Comparison of ENCODE assay signal across 25 cellular contexts in the genomic region with DNA sequence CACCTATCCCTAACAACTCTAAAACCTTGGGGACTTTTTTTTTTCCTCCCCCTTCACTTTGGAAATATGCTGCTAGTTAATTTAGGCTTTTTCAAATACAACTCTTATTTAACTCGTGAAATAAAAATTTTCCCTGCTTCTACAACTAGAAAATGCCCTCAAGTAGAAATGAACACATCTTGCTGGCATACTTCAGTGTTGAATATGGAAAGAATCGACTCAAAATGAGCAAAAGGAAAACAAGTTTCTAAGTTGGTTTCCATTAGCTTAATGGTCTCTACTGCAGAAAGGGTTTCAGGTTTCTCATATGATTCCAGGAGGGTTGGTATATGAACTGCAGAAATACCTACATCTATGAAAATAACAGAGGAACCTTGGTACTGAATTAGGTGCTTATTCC.
DNase-seq lines count a peak whose midpoint lies in the region; ATAC-seq, FAIRE-seq and TF ChIP-seq lines count a peak whose summit lies in the region.
"Had no signal": no experiment of that assay in that cellular context is flagged by ENCODE, and none has a peak within 500 bp of the region (broad histone marks: within the 10 kb centered on the region; RNA-seq: fewer than 3 reads in every experiment).

No MANE protein-coding gene starts in this region.

- no peak overlapping the region for H3K56ac ChIP-seq in H1 (replicated peaks; ENCODE audit: insufficient read length, low read depth, low read length)

- no peaks in the 10 kb centered on the region for H3K27me3 ChIP-seq in GM23338 (ENCODE audit: insufficient read depth)
- H3K27me3 ChIP-seq in H1 (replicated peaks in 1 of 4; ENCODE audit: control insufficient read depth in 3 of 4, extremely low read depth in 1 of 4, insufficient read depth in 3 of 4, low read length in 3 of 4): no peaks in the 10 kb centered on the region
- H3K27me3 ChIP-seq: BE2C, BLaER1 had no signal

- H3K4me1 Mint-ChIP-seq in GM23338: peaks cover 9% of the 10 kb centered on the region; the same call in 1 of the 3 replicates
- H3K4me1 Mint-ChIP-seq in activated CD4-positive, alpha-beta memory T cell treated with anti-CD3 and anti-CD28 coated beads for 36 hours (ENCODE audit: low read depth): no peaks in the 10 kb centered on the region
- H3K4me1 Mint-ChIP-seq: CD14-positive monocyte; CD4-positive, alpha-beta memory T cell; CD4-positive, CD25-positive, alpha-beta regulatory T cell; CD8-positive, alpha-beta memory T cell had no signal

- no peak overlapping the region for H3K4me3 Mint-ChIP-seq in GM23338
- no peak overlapping the region for H3K4me3 Mint-ChIP-seq in activated CD4-positive, alpha-beta memory T cell treated with anti-CD3 and anti-CD28 coated beads for 36 hours
- H3K4me3 Mint-ChIP-seq: CD14-positive monocyte; CD4-positive, alpha-beta memory T cell; CD4-positive, CD25-positive, alpha-beta regulatory T cell; CD8-positive, alpha-beta memory T cell had no signal

- H3K4ac ChIP-seq in H1 (replicated peaks; ENCODE audit: insufficient read length, low read depth, low read length): no peak overlapping the region

- intact Hi-C loops in activated CD4-positive, alpha-beta memory T cell treated with anti-CD3 and anti-CD28 coated beads for 36 hours (cut with micrococcal nuclease): no loop called here

- no peak overlapping the region for H2BK5ac ChIP-seq in H1 (ENCODE audit: low read depth, low read length)

- no peak overlapping the region for H4K5ac ChIP-seq in H1 (ENCODE audit: insufficient read length, low read depth, low read length)

- H3K79me1 ChIP-seq in H1 (ENCODE audit: low read depth, low read length): no peaks in the 10 kb centered on the region

- H3K4me1 ChIP-seq in GM23338 (ENCODE audit: insufficient read depth) (no peaks in the 10 kb centered on the region), HEK293 (ENCODE audit: control insufficient read depth, insufficient read depth, low read length) (no peaks in the 10 kb centered on the region), H1 (replicated peaks in 1 of 4; ENCODE audit: control insufficient read depth in 3 of 4, insufficient read depth in 4 of 4, low read length in 3 of 4) (no peaks in the 10 kb centered on the region)
- H3K4me1 ChIP-seq: BE2C had no signal

- H3K27me3 Mint-ChIP-seq in GM23338 (ENCODE audit: insufficient read depth, low read depth, poor library complexity): peaks cover 2% of the 10 kb centered on the region
- no peaks in the 10 kb centered on the region for H3K27me3 Mint-ChIP-seq in activated CD4-positive, alpha-beta memory T cell treated with anti-CD3 and anti-CD28 coated beads for 36 hours
- H3K27me3 Mint-ChIP-seq: CD4-positive, alpha-beta memory T cell; CD4-positive, CD25-positive, alpha-beta regulatory T cell; CD8-positive, alpha-beta memory T cell had no signal

- no peak overlapping the region for H3K14ac ChIP-seq in H1 (ENCODE audit: insufficient read length)

- no peaks in the 10 kb centered on the region for H3K9me3 Mint-ChIP-seq in GM23338
- H3K9me3 Mint-ChIP-seq in activated CD4-positive, alpha-beta memory T cell treated with anti-CD3 and anti-CD28 coated beads for 36 hours: peaks cover 3% of the 10 kb centered on the region

- no peak overlapping the region for H2BK15ac ChIP-seq in H1 (ENCODE audit: low read length)

- no peak overlapping the region for H3K18ac ChIP-seq in H1 (ENCODE audit: extremely low read depth, low read length)

- H3K4me2 ChIP-seq in GM23338 (no peak overlapping the region), H1 (ENCODE audit: insufficient read depth in 1 of 2, low read depth in 2 of 2, low read length in 2 of 2) (no peak overlapping the region)
- H3K4me2 ChIP-seq: BLaER1 had no signal

- H2AFZ ChIP-seq in GM23338: 0 out of 2 replicates have a peak overlapping the region, but pooled peaks have one; percentile 3
- H2AFZ ChIP-seq in H1 (ENCODE audit: low read length): no peak overlapping the region

- in situ Hi-C loops in G401 (cut with HindIII; ENCODE audit: low sequenced_read_pairs): no loop called here

- no peak for DNase-seq in GM23338 (ENCODE audit: low spot score)
- DNase-seq in H1 (ENCODE audit: low read depth in 1 of 2, low spot score in 2 of 2): no peak
- no peak for DNase-seq in G401 (ENCODE audit: low spot score)
- no peak for DNase-seq in activated CD4-positive, alpha-beta memory T cell treated with anti-CD3 and anti-CD28 coated beads for 36 hours
- DNase-seq: 8988T; ACHN; BE2C; C1 segment of cervical spinal cord; CD4-positive, alpha-beta memory T cell; CD4-positive, CD25-positive, alpha-beta regulatory T cell; CD8-positive, alpha-beta memory T cell; COR-L47; DMS 273 treated with DMSO at 0.1 percent for 48 hours; DMS153; DMS79; DND-41; EL; GF-D8 had no signal

- 61% methylated on average over 2 of the region's 2 CpGs; no CpG with 5 or more reads in 1 of the 2 experiments for WGBS in H1 (ENCODE audit: extremely low coverage in 1 of 2, insufficient coverage in 1 of 2, insufficient read length in 1 of 2, insufficient replicate concordance in 2 of 2, low coverage in 1 of 2, low lambda C conversion rate in 2 of 2, missing lambda C conversion rate in 1 of 2), 2 experiments

- no peaks in the 10 kb centered on the region for H3K9me2 ChIP-seq in GM23338 (ENCODE audit: insufficient read depth)

- H3K23me2 ChIP-seq in H1 (ENCODE audit: low read depth, low read length): no peaks in the 10 kb centered on the region

- peak; percentile 24 for FAIRE-seq in H1 (lab: Jason Lieb, UNC)
- FAIRE-seq: A204.1, G401.6, GM12891, GM19239 had no signal

- H3K9ac ChIP-seq in H1 (replicated peaks in 1 of 4; ENCODE audit: extremely low read depth in 1 of 4, low read depth in 3 of 4, low read length in 3 of 4): no peak overlapping the region
- H3K9ac ChIP-seq: BLaER1 had no signal

- TF ChIP-seq EP300 in H1 (IDR thresholded peaks at IDR 0.05; ENCODE audit: borderline replicate concordance in 1 of 2, low read depth in 2 of 2, low read length in 2 of 2): no peak

- no peak overlapping the region for H3K27ac Mint-ChIP-seq in GM23338
- no peak overlapping the region for H3K27ac Mint-ChIP-seq in activated CD4-positive, alpha-beta memory T cell treated with anti-CD3 and anti-CD28 coated beads for 36 hours
- H3K27ac Mint-ChIP-seq: CD14-positive monocyte; CD4-positive, alpha-beta memory T cell; CD4-positive, CD25-positive, alpha-beta regulatory T cell; CD8-positive, alpha-beta memory T cell had no signal

- no peak overlapping the region for H2BK120ac ChIP-seq in H1 (replicated peaks; ENCODE audit: low read depth, low read length)

- no peak for TF ChIP-seq RAD21 in H1 (IDR thresholded peaks at IDR 0.05 in 1 of 2, conservative IDR thresholded peaks at IDR 0.05 in 1 of 2; ENCODE audit: low read depth in 2 of 2, low read length in 2 of 2)

- H2BK20ac ChIP-seq in H1 (ENCODE audit: low read length): no peak overlapping the region

- H4K20me1 ChIP-seq in GM23338 (replicated peaks; ENCODE audit: insufficient read depth) (no peaks in the 10 kb centered on the region), H1 (replicated peaks in 1 of 2; ENCODE audit: control insufficient read depth in 1 of 2, insufficient read depth in 2 of 2, low read length in 2 of 2) (no peaks in the 10 kb centered on the region)
- H4K20me1 ChIP-seq: BLaER1 had no signal

- H3K9me3 ChIP-seq in HEK293 (ENCODE audit: control insufficient read depth, insufficient read depth, low read depth, low read length) (no peaks in the 10 kb centered on the region), H1 (ENCODE audit: insufficient read depth in 2 of 2, low read depth in 1 of 2, low read length in 1 of 2) (no peaks in the 10 kb centered on the region)
- H3K9me3 ChIP-seq: BE2C, BLaER1 had no signal

- POLR2A ChIA-PET in HEK293 (lab: Yijun Ruan, JAX): no interaction called here
- POLR2A ChIA-PET in H1 (lab: Charles Lee; ENCODE audit: partially characterized antibody): interaction anchor here (0.8 kb wide), 1 partner anchor 18 kb away, joined by 3 read pairs; no protein-coding TSS in a partner anchor
- POLR2A ChIA-PET in activated CD4-positive, alpha-beta memory T cell treated with anti-CD3 and anti-CD28 coated beads for 36 hours (lab: Charles Lee): no interaction called here

- no peak overlapping the region for H4K91ac ChIP-seq in H1 (replicated peaks; ENCODE audit: insufficient read length, low read length)

- no peak for ATAC-seq in GM23338

- H3F3A ChIP-seq in GM23338 (replicated peaks; ENCODE audit: low read depth): no peaks in the 10 kb centered on the region

- CTCF ChIA-PET in HEK293 (lab: Yijun Ruan, JAX) (interaction anchor here (0.6 to 0.8 kb wide), 2 partner anchors 33 to 41 kb away, joined by 3 to 4 read pairs; no protein-coding TSS in a partner anchor), H1 (lab: Charles Lee; ENCODE audit: partially characterized antibody) (interaction anchor here (0.5 to 3.7 kb wide), 30 partner anchors 9 to 478 kb away, joined by 3 to 39 read pairs (median 3); no protein-coding TSS in a partner anchor)
- CTCF ChIA-PET in activated CD4-positive, alpha-beta memory T cell treated with anti-CD3 and anti-CD28 coated beads for 36 hours (lab: Charles Lee): no interaction called here

- no peaks in the 10 kb centered on the region for H3K36me3 ChIP-seq in GM23338 (ENCODE audit: insufficient read depth)
- no peaks in the 10 kb centered on the region for H3K36me3 ChIP-seq in HEK293 (ENCODE audit: control insufficient read depth in 2 of 2, insufficient read depth in 1 of 2, low read length in 2 of 2)
- H3K36me3 ChIP-seq in H1 (ENCODE audit: control insufficient read depth in 2 of 4, insufficient read depth in 4 of 4, low read length in 3 of 4): no peaks in the 10 kb centered on the region
- H3K36me3 ChIP-seq: BE2C, BLaER1 had no signal

- no peak for TF ChIP-seq POLR2A in H1 (IDR thresholded peaks at IDR 0.05; ENCODE audit: control extremely low read depth in 1 of 2, low read depth in 2 of 2, low read length in 2 of 2)

- H3K79me2 ChIP-seq in GM23338 (replicated peaks; ENCODE audit: insufficient read depth) (no peaks in the 10 kb centered on the region), H1 (ENCODE audit: control insufficient read depth in 1 of 2, insufficient read depth in 2 of 2, low read length in 2 of 2) (no peaks in the 10 kb centered on the region)

- H3K27ac ChIP-seq in GM23338 (ENCODE audit: low read depth): no peak overlapping the region
- H3K27ac ChIP-seq in HEK293 (ENCODE audit: extremely low read depth, low read depth, low read length): no peak overlapping the region
- no peak overlapping the region for H3K27ac ChIP-seq in H1 (ENCODE audit: low read depth, low read length)
- H3K27ac ChIP-seq: BLaER1 had no signal

- H3K4me3 ChIP-seq in GM23338 (no peak overlapping the region), HEK293 (ENCODE audit: low read depth, low read length) (no peak overlapping the region), H1 (ENCODE audit: extremely low read depth in 1 of 4, insufficient read depth in 2 of 4, low read depth in 3 of 4, low read length in 4 of 4) (no peak overlapping the region)
- H3K4me3 ChIP-seq: BLaER1 had no signal

- H4K8ac ChIP-seq in H1 (ENCODE audit: extremely low read depth, insufficient read depth, low read length): no peak overlapping the region

- no peak overlapping the region for H2AK5ac ChIP-seq in H1 (ENCODE audit: low read depth, low read length)

- TF ChIP-seq CTCF in GM23338 (conservative IDR thresholded peaks at IDR 0.05; ENCODE audit: low read depth in 2 of 2) (no peak), HEK293 (tag by site-specific recombination; IDR thresholded peaks at IDR 0.05) (no peak), H1 (IDR thresholded peaks at IDR 0.05; ENCODE audit: control extremely low read depth in 1 of 3, insufficient read depth in 1 of 3, low read depth in 1 of 3, low read length in 3 of 3) (no peak)

- H3K36me3 Mint-ChIP-seq in GM23338 (ENCODE audit: low read depth): no peaks in the 10 kb centered on the region; the same call in 2 of the 3 replicates
- no peaks in the 10 kb centered on the region for H3K36me3 Mint-ChIP-seq in activated CD4-positive, alpha-beta memory T cell treated with anti-CD3 and anti-CD28 coated beads for 36 hours
- H3K36me3 Mint-ChIP-seq: CD14-positive monocyte; CD4-positive, alpha-beta memory T cell; CD4-positive, CD25-positive, alpha-beta regulatory T cell; CD8-positive, alpha-beta memory T cell had no signal

- no peak overlapping the region for H2BK12ac ChIP-seq in H1 (ENCODE audit: low read depth, low read length)

- H3K23ac ChIP-seq in H1 (ENCODE audit: insufficient read length): no peak overlapping the region
